In genomic region chr5:113264061-113264460, GRCh38 we compare ENCODE assay signal across 26 cellular contexts.
DNase-seq lines count a peak whose midpoint lies in the region; ATAC-seq, FAIRE-seq and TF ChIP-seq lines count a peak whose summit lies in the region.
"Had no signal": no experiment of that assay in that cellular context is flagged by ENCODE, and none has a peak within 500 bp of the region (broad histone marks: within the 10 kb centered on the region; RNA-seq: fewer than 3 reads in every experiment).

No MANE protein-coding gene starts in this region.

- dilution Hi-C loops in keratinocyte (cut with MboI; ENCODE audit: extremely low pct_ligation_motif_present, low sequenced_read_pairs), result no loop called here

- H3K27ac ChIP-seq in keratinocyte (ENCODE audit: control insufficient read depth, insufficient read depth, low read length) (peak overlapping the region; percentile 55), parathyroid adenoma (peak overlapping the region; percentile 30), dorsolateral prefrontal cortex (peak overlapping the region in 1 of 59 donors; percentile 17)
- H3K27ac ChIP-seq: heart right ventricle, KMS-11, upper lobe of left lung had no signal

- peak; percentile 39 for DNase-seq in NCI-H460 (ENCODE audit: extremely low read depth, low read depth)
- peak; percentile 82 for DNase-seq in epithelial cell of esophagus (ENCODE audit: low read depth)
- DNase-seq in keratinocyte (ENCODE audit: low read depth, low spot score), result no peak
- DNase-seq in dorsolateral prefrontal cortex, result no peak
- no peak for DNase-seq in activated naive CD8-positive, alpha-beta T cell treated with anti-CD3 and anti-CD28 coated beads, Interleukin-2, amount 50 U/mL, for 24 hours
- DNase-seq in type B pancreatic cell (ENCODE audit: extremely low spot score, unreplicated experiment), result no peak
- DNase-seq in activated CD4-positive, alpha-beta T cell treated with anti-CD3 and anti-CD28 coated beads, Interleukin-2, amount 10 ng/mL, durations not matched to agents 24 days and 14 days, result no peak
- DNase-seq: activated CD4-positive, alpha-beta T cell treated with anti-CD3 and anti-CD28 coated beads, Interleukin-2, amount 50 U/mL, for 48 hours; activated T-cell treated with anti-CD3 and anti-CD28 coated beads for 4 hours; AML-193; COR-L47; cortex of kidney; heart right ventricle; immature natural killer cell; naive thymus-derived CD8-positive, alpha-beta T cell; NCI-H1092; NCI-H2029 treated with DMSO at 0.1 percent for 48 hours; NCI-H524; stimulated activated CD4-positive, alpha-beta T cell treated with anti-CD3 and anti-CD28 coated beads, Interleukin-2, amount 100 ng/mL, for 48 hours; stimulated activated naive CD8-positive, alpha-beta T cell treated with anti-CD3 and anti-CD28 coated beads, Interleukin-15, amount 100 ng/mL, for 72 hours; upper lobe of left lung had no signal

- intact Hi-C loops in dorsolateral prefrontal cortex (cut with DNase I), result no loop called here
- intact Hi-C loops in activated CD4-positive, alpha-beta T cell treated with anti-CD3 and anti-CD28 coated beads, Interleukin-2, amount 10 ng/mL, durations not matched to agents 24 days and 14 days (cut with micrococcal nuclease), result no loop called here

- H2AFZ ChIP-seq in keratinocyte (ENCODE audit: control insufficient read depth, low read length) (no peak overlapping the region), parathyroid adenoma (no peak overlapping the region)

- no peaks in the 10 kb centered on the region for H3K9me3 ChIP-seq in keratinocyte (ENCODE audit: control insufficient read depth, low read depth, low read length)
- H3K9me3 ChIP-seq in parathyroid adenoma (ENCODE audit: control insufficient read depth, low read length), result no peaks in the 10 kb centered on the region
- H3K9me3 ChIP-seq: heart right ventricle, upper lobe of left lung had no signal

- no peaks in the 10 kb centered on the region for H3K27me3 ChIP-seq in keratinocyte (ENCODE audit: control insufficient read depth, extremely low read depth, insufficient read depth, low read length)
- H3K27me3 ChIP-seq in parathyroid adenoma (ENCODE audit: control insufficient read depth, insufficient read depth, low read length), result no peaks in the 10 kb centered on the region
- H3K27me3 ChIP-seq in dorsolateral prefrontal cortex, result no peaks in the 10 kb centered on the region
- H3K27me3 ChIP-seq: heart right ventricle, upper lobe of left lung had no signal

- no peaks in the 10 kb centered on the region for H3K36me3 Mint-ChIP-seq in activated naive CD8-positive, alpha-beta T cell treated with anti-CD3 and anti-CD28 coated beads, Interleukin-2, amount 50 U/mL, for 24 hours (ENCODE audit: low read depth)
- peaks cover 10% of the 10 kb centered on the region for H3K36me3 Mint-ChIP-seq in type B pancreatic cell
- H3K36me3 Mint-ChIP-seq in activated CD4-positive, alpha-beta T cell treated with anti-CD3 and anti-CD28 coated beads, Interleukin-2, amount 10 ng/mL, durations not matched to agents 24 days and 14 days (ENCODE audit: low read depth), result no peaks in the 10 kb centered on the region
- H3K36me3 Mint-ChIP-seq: immature natural killer cell; naive thymus-derived CD8-positive, alpha-beta T cell had no signal

- no peak for TF ChIP-seq CTCF in epithelial cell of esophagus (IDR thresholded peaks at IDR 0.05; ENCODE audit: insufficient read depth, low read depth, low read length, missing control alignments)
- no peak for TF ChIP-seq CTCF in keratinocyte (optimal IDR thresholded peaks at IDR 0.05 in 1 of 3, IDR thresholded peaks at IDR 0.05 in 1 of 3, conservative IDR thresholded peaks at IDR 0.05 in 1 of 3; ENCODE audit: extremely low read depth in 1 of 3, insufficient read depth in 2 of 3, low read length in 3 of 3)
- TF ChIP-seq CTCF in parathyroid adenoma (IDR thresholded peaks at IDR 0.05), result no peak
- TF ChIP-seq CTCF in dorsolateral prefrontal cortex (IDR thresholded peaks at IDR 0.05 in 54 of 56, conservative IDR thresholded peaks at IDR 0.05 in 2 of 56; ENCODE audit: low read depth in 1 of 56, partially characterized antibody in 56 of 56), result no peak
- TF ChIP-seq CTCF in type B pancreatic cell (conservative IDR thresholded peaks at IDR 0.05), result no peak

- peak; percentile 55 for FAIRE-seq in keratinocyte (lab: Jason Lieb, UNC)
- FAIRE-seq: GM18507 had no signal

- ATAC-seq in activated naive CD8-positive, alpha-beta T cell treated with anti-CD3 and anti-CD28 coated beads, Interleukin-2, amount 50 U/mL, for 24 hours, result no peak
- ATAC-seq: heart right ventricle; naive thymus-derived CD8-positive, alpha-beta T cell; stimulated activated naive CD8-positive, alpha-beta T cell treated with anti-CD3 and anti-CD28 coated beads, Interleukin-15, amount 100 ng/mL, for 72 hours had no signal

- peaks cover 49% of the 10 kb centered on the region for H3K4me1 ChIP-seq in keratinocyte (ENCODE audit: control insufficient read depth, extremely low read depth, insufficient read depth, low read length)
- H3K4me1 ChIP-seq in parathyroid adenoma, result peaks cover 77% of the 10 kb centered on the region
- H3K4me1 ChIP-seq: upper lobe of left lung had no signal

- no peak overlapping the region for H3K4me3 Mint-ChIP-seq in activated naive CD8-positive, alpha-beta T cell treated with anti-CD3 and anti-CD28 coated beads, Interleukin-2, amount 50 U/mL, for 24 hours
- H3K4me3 Mint-ChIP-seq in type B pancreatic cell, result no peak overlapping the region
- no peak overlapping the region for H3K4me3 Mint-ChIP-seq in activated CD4-positive, alpha-beta T cell treated with anti-CD3 and anti-CD28 coated beads, Interleukin-2, amount 10 ng/mL, durations not matched to agents 24 days and 14 days
- H3K4me3 Mint-ChIP-seq: immature natural killer cell; naive thymus-derived CD8-positive, alpha-beta T cell; stimulated activated naive CD8-positive, alpha-beta T cell treated with anti-CD3 and anti-CD28 coated beads, Interleukin-15, amount 100 ng/mL, for 72 hours; T-helper 1 cell treated with Interleukin-12 subunit alpha and Interleukin-12 subunit beta and Interleukin-4 antibody, amounts not matched to agents 30 μg/mL and 1 μg/mL, for 36 hours had no signal

- H3K4me3 ChIP-seq in epithelial cell of esophagus (ENCODE audit: low read length) (no peak overlapping the region), keratinocyte (ENCODE audit: control insufficient read depth in 2 of 3, extremely low read depth in 1 of 3, insufficient read depth in 2 of 3, low read depth in 1 of 3, low read length in 3 of 3) (no peak overlapping the region), parathyroid adenoma (ENCODE audit: low read depth, low read length) (no peak overlapping the region), dorsolateral prefrontal cortex (no peak overlapping the region)
- H3K4me3 ChIP-seq: heart right ventricle, skin epidermis, upper lobe of left lung had no signal

- peak overlapping the region; percentile 16 for H3K9ac ChIP-seq in keratinocyte (ENCODE audit: control insufficient read depth, extremely low read depth, insufficient read depth, low read length)
- no peak overlapping the region for H3K9ac ChIP-seq in parathyroid adenoma
- H3K9ac ChIP-seq: KMS-11 had no signal

- H3K36me3 ChIP-seq in keratinocyte (ENCODE audit: control insufficient read depth in 2 of 2, extremely low read depth in 1 of 2, insufficient read depth in 2 of 2, low read length in 2 of 2) (no peaks in the 10 kb centered on the region), parathyroid adenoma (ENCODE audit: control insufficient read depth, insufficient read depth, low read length) (no peaks in the 10 kb centered on the region)
- H3K36me3 ChIP-seq: heart right ventricle, upper lobe of left lung had no signal

- H3K9me3 Mint-ChIP-seq in activated naive CD8-positive, alpha-beta T cell treated with anti-CD3 and anti-CD28 coated beads, Interleukin-2, amount 50 U/mL, for 24 hours, result no peaks in the 10 kb centered on the region
- peaks cover 5% of the 10 kb centered on the region for H3K9me3 Mint-ChIP-seq in type B pancreatic cell
- no peaks in the 10 kb centered on the region for H3K9me3 Mint-ChIP-seq in activated CD4-positive, alpha-beta T cell treated with anti-CD3 and anti-CD28 coated beads, Interleukin-2, amount 10 ng/mL, durations not matched to agents 24 days and 14 days
- H3K9me3 Mint-ChIP-seq: immature natural killer cell; naive thymus-derived CD8-positive, alpha-beta T cell; stimulated activated naive CD8-positive, alpha-beta T cell treated with anti-CD3 and anti-CD28 coated beads, Interleukin-15, amount 100 ng/mL, for 72 hours; T-helper 1 cell treated with Interleukin-12 subunit alpha and Interleukin-12 subunit beta and Interleukin-4 antibody, amounts not matched to agents 30 μg/mL and 1 μg/mL, for 36 hours had no signal

- no peaks in the 10 kb centered on the region for H4K20me1 ChIP-seq in keratinocyte (ENCODE audit: control insufficient read depth, extremely low read depth, insufficient read depth, low read length)

- no peaks in the 10 kb centered on the region for H3K27me3 Mint-ChIP-seq in activated naive CD8-positive, alpha-beta T cell treated with anti-CD3 and anti-CD28 coated beads, Interleukin-2, amount 50 U/mL, for 24 hours
- no peaks in the 10 kb centered on the region for H3K27me3 Mint-ChIP-seq in type B pancreatic cell
- peaks cover 14% of the 10 kb centered on the region for H3K27me3 Mint-ChIP-seq in activated CD4-positive, alpha-beta T cell treated with anti-CD3 and anti-CD28 coated beads, Interleukin-2, amount 10 ng/mL, durations not matched to agents 24 days and 14 days
- H3K27me3 Mint-ChIP-seq: stimulated activated naive CD8-positive, alpha-beta T cell treated with anti-CD3 and anti-CD28 coated beads, Interleukin-15, amount 100 ng/mL, for 72 hours had no signal

- H3K79me2 ChIP-seq in keratinocyte (ENCODE audit: control insufficient read depth, insufficient read depth, low read length), result peaks cover 66% of the 10 kb centered on the region
- H3K79me2 ChIP-seq in parathyroid adenoma, result peaks cover 79% of the 10 kb centered on the region

- H3K4me2 ChIP-seq in keratinocyte (ENCODE audit: control insufficient read depth, extremely low read depth, insufficient read depth, low read depth, low read length), result peak overlapping the region; percentile 63
- H3K4me2 ChIP-seq in parathyroid adenoma (ENCODE audit: low read length), result peak overlapping the region; percentile 35

- no peaks in the 10 kb centered on the region for H3K4me1 Mint-ChIP-seq in activated naive CD8-positive, alpha-beta T cell treated with anti-CD3 and anti-CD28 coated beads, Interleukin-2, amount 50 U/mL, for 24 hours
- peaks cover 39% of the 10 kb centered on the region for H3K4me1 Mint-ChIP-seq in type B pancreatic cell (ENCODE audit: unreplicated experiment)
- H3K4me1 Mint-ChIP-seq in activated CD4-positive, alpha-beta T cell treated with anti-CD3 and anti-CD28 coated beads, Interleukin-2, amount 10 ng/mL, durations not matched to agents 24 days and 14 days, result no peaks in the 10 kb centered on the region
- H3K4me1 Mint-ChIP-seq: immature natural killer cell had no signal

- no peak overlapping the region for H3K27ac Mint-ChIP-seq in activated naive CD8-positive, alpha-beta T cell treated with anti-CD3 and anti-CD28 coated beads, Interleukin-2, amount 50 U/mL, for 24 hours
- H3K27ac Mint-ChIP-seq in type B pancreatic cell, result no peak overlapping the region
- no peak overlapping the region for H3K27ac Mint-ChIP-seq in activated CD4-positive, alpha-beta T cell treated with anti-CD3 and anti-CD28 coated beads, Interleukin-2, amount 10 ng/mL, durations not matched to agents 24 days and 14 days
- H3K27ac Mint-ChIP-seq: immature natural killer cell; naive thymus-derived CD8-positive, alpha-beta T cell; stimulated activated naive CD8-positive, alpha-beta T cell treated with anti-CD3 and anti-CD28 coated beads, Interleukin-15, amount 100 ng/mL, for 72 hours; T-helper 1 cell treated with Interleukin-12 subunit alpha and Interleukin-12 subunit beta and Interleukin-4 antibody, amounts not matched to agents 30 μg/mL and 1 μg/mL, for 36 hours had no signal

- no peaks in the 10 kb centered on the region for H3K9me1 ChIP-seq in keratinocyte (ENCODE audit: control insufficient read depth, extremely low read depth, insufficient read depth, low read length)

Comparison
In these comparisons a context has a peak if more than half of its experiments do, and no peak if none do; other contexts are left out.
1. DNase-seq: peak in NCI-H460 (single experiment) and epithelial cell of esophagus (single experiment); none in keratinocyte (single experiment), dorsolateral prefrontal cortex (0 of 10), activated naive CD8-positive, alpha-beta T cell treated with anti-CD3 and anti-CD28 coated beads, Interleukin-2, amount 50 U/mL, for 24 hours (single experiment), type B pancreatic cell (single experiment) and activated CD4-positive, alpha-beta T cell treated with anti-CD3 and anti-CD28 coated beads, Interleukin-2, amount 10 ng/mL, durations not matched to agents 24 days and 14 days (single experiment).